ENCODE assay signal across 9 cellular contexts in the genomic region with DNA sequence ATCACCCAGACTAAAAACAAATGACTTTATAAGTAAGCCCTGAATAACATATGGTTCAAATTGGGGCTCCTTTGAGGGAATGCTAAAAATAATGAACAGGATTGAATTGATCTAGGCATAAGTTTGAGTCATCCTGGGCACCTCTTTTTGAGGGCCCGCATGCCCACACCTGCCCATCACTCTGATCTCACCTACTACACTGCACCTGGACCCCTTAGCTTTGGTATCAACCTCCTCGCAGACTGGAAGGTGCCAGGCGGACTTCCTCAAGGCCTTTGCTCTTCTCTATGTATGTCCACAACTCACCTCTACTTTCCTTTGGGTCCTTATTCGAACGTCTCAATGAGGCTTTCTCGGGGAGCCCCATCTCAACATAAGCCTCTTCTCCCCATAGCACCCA.
"Had no signal": no experiment of that assay in that cellular context is flagged by ENCODE, and none has a peak within 500 bp of the region (broad histone marks: within the 10 kb centered on the region; RNA-seq: fewer than 3 reads in every experiment).

No MANE protein-coding gene starts in this region.

- H3K36me3 ChIP-seq: HAP-1 had no signal

- H3K4me3 ChIP-seq: GM23248, GM23338, HAP-1 had no signal

- H3K4me3 Mint-ChIP-seq: GM23338, H9, HFFc6 had no signal

- DNase-seq: GM23248, GOT3, H7, H9, HCEC 1CT, HFFc6 had no signal

- H3K4me1 ChIP-seq: HAP-1 had no signal

- ATAC-seq: GM23338, HCT116 had no signal

- H3K27ac Mint-ChIP-seq: GM23338, HFFc6 had no signal
